21 cellular contexts compared by ENCODE assay signal in the genomic region with DNA sequence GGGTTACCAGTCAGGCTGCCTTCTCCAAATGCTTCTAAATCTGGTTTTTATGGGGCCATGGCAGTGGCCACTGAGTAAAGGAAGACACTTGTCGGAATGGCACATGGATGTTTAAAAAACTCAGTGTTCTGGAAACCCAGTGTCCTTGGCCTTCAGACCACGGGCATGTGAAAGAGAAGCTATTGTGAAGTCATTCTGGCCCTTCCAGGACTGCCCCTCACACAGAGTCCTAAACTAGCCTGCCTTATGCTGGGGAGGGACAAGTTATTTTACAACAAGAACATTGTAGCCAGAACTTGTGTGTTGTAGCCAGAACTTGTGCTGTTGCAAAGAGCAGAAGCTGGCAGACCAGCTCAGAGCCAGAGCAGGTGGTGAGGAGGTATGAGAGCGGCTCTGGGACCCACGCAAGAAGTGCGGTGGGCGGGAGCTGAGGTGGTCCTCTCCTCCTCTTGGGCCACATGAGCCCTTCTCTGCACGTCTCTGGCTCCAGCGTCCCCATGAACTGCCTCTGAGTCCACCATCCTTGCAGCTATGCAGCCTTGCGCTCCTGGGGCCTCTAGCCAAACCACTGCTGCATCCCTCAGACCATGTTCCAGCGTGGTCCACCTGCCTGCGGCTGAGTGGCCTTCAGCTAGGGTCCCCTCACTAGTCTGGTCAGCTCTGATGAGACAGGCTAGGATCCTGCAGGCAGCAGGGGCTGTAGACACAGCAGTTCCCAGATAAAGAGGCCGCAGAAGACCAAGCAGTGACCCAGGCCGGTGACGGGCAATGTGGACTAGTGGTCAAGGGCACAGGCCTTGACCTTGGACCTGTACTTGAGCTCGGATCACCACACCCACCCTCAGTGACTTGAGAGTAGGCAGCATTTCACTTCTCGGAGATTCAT.
"Had no signal": no experiment of that assay in that cellular context is flagged by ENCODE, and none has a peak within 500 bp of the region (broad histone marks: within the 10 kb centered on the region; RNA-seq: fewer than 3 reads in every experiment).

No MANE protein-coding gene starts in this region.

- H3K4me3 Mint-ChIP-seq: memory B cell; naive B cell; neural crest cell; stimulated activated naive B cell treated with anti-CD40 and anti-IgM and Interleukin-4, amounts not matched to agents 10 μg/mL and 1 μg/mL and 100 μg/mL, for 72 hours had no signal

- H3K9me3 ChIP-seq: adrenal gland, mucosa of descending colon, ovary, tibial nerve, vagina had no signal

- ATAC-seq: activated naive CD4-positive, alpha-beta T cell treated with anti-CD3 and anti-CD28 coated beads, Interleukin-2, amount 50 U/mL, for 72 hours; foreskin keratinocyte; left ventricle myocardium superior; mucosa of descending colon; stimulated activated naive B cell treated with anti-CD40 and anti-IgM and Interleukin-4, amounts not matched to agents 10 μg/mL and 1 μg/mL and 100 μg/mL, for 72 hours had no signal

- H3K27me3 ChIP-seq: adrenal gland, foreskin keratinocyte, ovary, tibial nerve, vagina had no signal

- H3K36me3 Mint-ChIP-seq: activated naive CD4-positive, alpha-beta T cell treated with anti-CD3 and anti-CD28 coated beads, Interleukin-2, amount 50 U/mL, for 72 hours; naive B cell had no signal

- H3K27ac ChIP-seq: foreskin keratinocyte, ovary, tibial nerve, vagina, VCaP had no signal

- H3K9me3 Mint-ChIP-seq: activated naive CD4-positive, alpha-beta T cell treated with anti-CD3 and anti-CD28 coated beads, Interleukin-2, amount 50 U/mL, for 72 hours; memory B cell; naive B cell; neural crest cell; stimulated activated naive B cell treated with anti-CD40 and anti-IgM and Interleukin-4, amounts not matched to agents 10 μg/mL and 1 μg/mL and 100 μg/mL, for 72 hours had no signal

- H3K4me1 Mint-ChIP-seq: stimulated activated naive B cell treated with anti-CD40 and anti-IgM and Interleukin-4, amounts not matched to agents 10 μg/mL and 1 μg/mL and 100 μg/mL, for 72 hours had no signal

- DNase-seq: activated CD4-positive, alpha-beta T cell treated with anti-CD3 and anti-CD28 coated beads for 1 hour; activated CD8-positive, alpha-beta memory T cell treated with anti-CD3 and anti-CD28 coated beads for 24 hours; activated CD8-positive, alpha-beta memory T cell treated with anti-CD3 and anti-CD28 coated beads, Interleukin-2, amount 50 U/mL, for 48 hours; activated gamma-delta T cell; activated T-cell treated with anti-CD3 and anti-CD28 coated beads, Interleukin-2, amount 50 U/mL, for 48 hours; foreskin keratinocyte; glutamatergic neuron; left ventricle myocardium superior; mucosa of descending colon; naive B cell; stimulated activated naive B cell treated with anti-CD40 and anti-IgM and Interleukin-4, amounts not matched to agents 10 μg/mL and 1 μg/mL and 100 μg/mL, for 72 hours; T-helper 2 cell had no signal

- H3K36me3 ChIP-seq: adrenal gland, ovary had no signal

- H3K27ac Mint-ChIP-seq: memory B cell; naive B cell; stimulated activated naive B cell treated with anti-CD40 and anti-IgM and Interleukin-4, amounts not matched to agents 10 μg/mL and 1 μg/mL and 100 μg/mL, for 72 hours had no signal

- H3K4me3 ChIP-seq: adrenal gland, mucosa of descending colon, ovary, tibial nerve, vagina had no signal

- H3K27me3 Mint-ChIP-seq: naive B cell; stimulated activated naive B cell treated with anti-CD40 and anti-IgM and Interleukin-4, amounts not matched to agents 10 μg/mL and 1 μg/mL and 100 μg/mL, for 72 hours had no signal

- FAIRE-seq: colon had no signal
